ENCODE assay signal across 16 cellular contexts in the genomic region with DNA sequence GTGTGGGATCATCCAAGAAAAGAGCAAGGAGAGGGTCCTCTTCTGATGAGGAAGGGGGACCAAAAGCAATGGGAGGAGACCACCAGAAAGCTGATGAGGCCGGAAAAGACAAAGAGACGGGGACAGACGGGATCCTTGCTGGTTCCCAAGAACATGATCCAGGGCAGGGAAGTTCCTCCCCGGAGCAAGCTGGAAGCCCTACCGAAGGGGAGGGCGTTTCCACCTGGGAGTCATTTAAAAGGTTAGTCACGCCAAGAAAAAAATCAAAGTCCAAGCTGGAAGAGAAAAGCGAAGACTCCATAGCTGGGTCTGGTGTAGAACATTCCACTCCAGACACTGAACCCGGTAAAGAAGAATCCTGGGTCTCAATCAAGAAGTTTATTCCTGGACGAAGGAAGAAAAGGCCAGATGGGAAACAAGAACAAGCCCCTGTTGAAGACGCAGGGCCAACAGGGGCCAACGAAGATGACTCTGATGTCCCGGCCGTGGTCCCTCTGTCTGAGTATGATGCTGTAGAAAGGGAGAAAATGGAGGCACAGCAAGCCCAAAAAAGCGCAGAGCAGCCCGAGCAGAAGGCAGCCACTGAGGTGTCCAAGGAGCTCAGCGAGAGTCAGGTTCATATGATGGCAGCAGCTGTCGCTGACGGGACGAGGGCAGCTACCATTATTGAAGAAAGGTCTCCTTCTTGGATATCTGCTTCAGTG. TPM values are rescaled to one million over a fixed set of nuclear protein-coding genes. Genes with fewer than 3 reads are reported as not detected.
DNase-seq lines count a peak whose midpoint lies in the region; ATAC-seq, FAIRE-seq and TF ChIP-seq lines count a peak whose summit lies in the region.
"Had no signal": no experiment of that assay in that cellular context is flagged by ENCODE, and none has a peak within 500 bp of the region (broad histone marks: within the 10 kb centered on the region; RNA-seq: fewer than 3 reads in every experiment).

No MANE protein-coding gene starts in this region.

- H3K36me3 Mint-ChIP-seq in neural crest cell (ENCODE audit: low read depth) = peaks cover 29% of the 10 kb centered on the region
- H3K36me3 Mint-ChIP-seq: CD14-positive monocyte; CD8-positive, alpha-beta T cell had no signal

- H3K27ac Mint-ChIP-seq in neural crest cell (ENCODE audit: unreplicated experiment) = peak overlapping the region; percentile 7
- H3K27ac Mint-ChIP-seq: CD8-positive, alpha-beta T cell; H9 had no signal

- no peak for TF ChIP-seq RAD21 in K562 (CRISPR knock-in tag; conservative IDR thresholded peaks at IDR 0.05 in 1 of 2, IDR thresholded peaks at IDR 0.05 in 1 of 2)

- intact Hi-C loops in K562 (cut with micrococcal nuclease) = no loop called here
- intact Hi-C loops in left colon (cut with DNase I, micrococcal nuclease) = no loop called here
- intact Hi-C loops in vagina (cut with DNase I) = no loop called here

- no peak overlapping the region for H3K4me3 ChIP-seq in K562
- no peak overlapping the region for H3K4me3 ChIP-seq in vagina
- H3K4me3 ChIP-seq: BLaER1, GM12878 had no signal

- no peak for TF ChIP-seq EP300 in K562 (IDR thresholded peaks at IDR 0.05; ENCODE audit: low read length)

- CTCF ChIA-PET in K562 (lab: Yijun Ruan, JAX; ENCODE audit: low intra/inter-chr PET ratio) = no interaction called here

- ATAC-seq in K562 (no peak), left colon (peak; percentile 95), GM21515 (IDR thresholded peaks at IDR 0.05; ENCODE audit: unreplicated experiment) (no peak)
- ATAC-seq: CD8-positive, alpha-beta T cell; GM12878 had no signal

- 2% methylated on average over 20 of the region's 20 CpGs for WGBS in K562 (ENCODE audit: insufficient coverage, low coverage, missing lambda C conversion rate)

- peaks cover 64 to 68% of the 10 kb centered on the region in 2 experiments for H3K27me3 ChIP-seq in K562 (ENCODE audit: control insufficient read depth in 2 of 2, insufficient read depth in 2 of 2, low read length in 2 of 2)
- no peaks in the 10 kb centered on the region for H3K27me3 ChIP-seq in vagina
- H3K27me3 ChIP-seq: BLaER1 had no signal

- no peak overlapping the region for H2AFZ ChIP-seq in K562 (ENCODE audit: low read depth, low read length)

- no peaks in the 10 kb centered on the region for H3K36me3 ChIP-seq in K562 (ENCODE audit: control insufficient read depth, insufficient read depth, low read length)
- H3K36me3 ChIP-seq in vagina = no peaks in the 10 kb centered on the region

- 0 out of 2 replicates have a peak, but pooled peaks cover 4% of the 10 kb centered on the region for H4K20me1 ChIP-seq in K562 (replicated peaks; ENCODE audit: control insufficient read depth, insufficient read depth, low read length)

- H3K9me1 ChIP-seq in K562 (ENCODE audit: control insufficient read depth, insufficient read depth, low read length) = no peaks in the 10 kb centered on the region

- in situ Hi-C loops in G401 (cut with HindIII; ENCODE audit: low sequenced_read_pairs) (no loop called here), K562 (cut with MboI) (no loop called here)

- H3K9me3 ChIP-seq in K562 (replicated peaks; ENCODE audit: control insufficient read depth, insufficient read depth, low read depth, low read length) (no peaks in the 10 kb centered on the region), vagina (no peaks in the 10 kb centered on the region)
- H3K9me3 ChIP-seq: BLaER1 had no signal

- no peak overlapping the region for H3K4me3 Mint-ChIP-seq in neural crest cell
- H3K4me3 Mint-ChIP-seq: CD14-positive monocyte; CD8-positive, alpha-beta T cell; H9 had no signal

- no peak for FAIRE-seq in K562 (lab: Jason Lieb, UNC)
- FAIRE-seq: GM12878, H1 had no signal

- H3K27me3 Mint-ChIP-seq in neural crest cell (ENCODE audit: low read depth) = no peaks in the 10 kb centered on the region

- TF ChIP-seq CTCF in K562 (IDR thresholded peaks at IDR 0.05 in 2 of 3, conservative IDR thresholded peaks at IDR 0.05 in 1 of 3; ENCODE audit: insufficient read depth in 2 of 3, low read depth in 1 of 3, low read length in 3 of 3) (no peak), neural crest cell (conservative IDR thresholded peaks at IDR 0.05) (no peak), vagina (IDR thresholded peaks at IDR 0.05) (no peak)

- H3K4me1 Mint-ChIP-seq in neural crest cell = peaks cover 19% of the 10 kb centered on the region
- H3K4me1 Mint-ChIP-seq: H9 had no signal

- POLR2A ChIA-PET in K562 (lab: Yijun Ruan, JAX) = interaction anchor here (1.2 kb wide), 1 partner anchor 10 kb away, joined by 3 read pairs; no protein-coding TSS in a partner anchor

- H3K4me1 ChIP-seq in K562 (replicated peaks in 1 of 2; ENCODE audit: control insufficient read depth in 2 of 2, insufficient read depth in 2 of 2, low read length in 2 of 2) (peaks cover 0 to 4% of the 10 kb centered on the region in 2 experiments; a peak in 2 of 5 replicates), vagina (no peaks in the 10 kb centered on the region)
- H3K4me1 ChIP-seq: BLaER1 had no signal

- H3K9me3 Mint-ChIP-seq in neural crest cell = no peaks in the 10 kb centered on the region
- H3K9me3 Mint-ChIP-seq: CD8-positive, alpha-beta T cell; H9 had no signal

- H3K4me2 ChIP-seq in K562 (ENCODE audit: insufficient read depth, low read length) = no peak overlapping the region
- H3K4me2 ChIP-seq: BLaER1 had no signal

- H3K79me2 ChIP-seq in K562 (ENCODE audit: control insufficient read depth, insufficient read depth, low read length) = no peaks in the 10 kb centered on the region

- H3K27ac ChIP-seq in K562 (ENCODE audit: extremely low read depth, low read depth, low read length) (no peak overlapping the region), vagina (no peak overlapping the region)
- H3K27ac ChIP-seq: BLaER1 had no signal

- BruUV-seq in K562 (replicated peaks; lab: Mats Ljungman, UMichigan) = no TSS peak

- DNase-seq in G401 (ENCODE audit: low spot score) (peak; percentile 46), K562 (ENCODE audit: extremely low read depth in 1 of 4, low spot score in 3 of 4) (no peak), left colon (no peak), neural crest cell (ENCODE audit: low read depth, low spot score) (no peak), vagina (ENCODE audit: extremely low spot score in 2 of 2) (no peak), NCI-H2227 treated with DMSO at 0.1 percent for 48 hours (lab: John Stamatoyannopoulos, UW) (no peak), NCI-H524 treated with DMSO at 0.1 percent for 48 hours (lab: John Stamatoyannopoulos, UW) (no peak)
- DNase-seq: 8988T, Calu3, H9 had no signal

- no peak overlapping the region for H3K9ac ChIP-seq in K562 (ENCODE audit: insufficient read depth in 1 of 2, low read depth in 2 of 2, low read length in 2 of 2)
- H3K9ac ChIP-seq: BLaER1 had no signal

- TF ChIP-seq POLR2A in K562 (conservative IDR thresholded peaks at IDR 0.05) (no peak), vagina (IDR thresholded peaks at IDR 0.05) (no peak)

TF ChIP-seq in K562, 482 proteins besides CTCF, POLR2A, EP300 and RAD21:
- TF ChIP-seq EZH2 (IDR thresholded peaks at IDR 0.05; ENCODE audit: borderline replicate concordance, low read depth, low read length) = 0 out of 2 replicates have a peak, but pooled peaks have one; percentile 23
- TF ChIP-seq GTF2F1 (IDR thresholded peaks at IDR 0.05; ENCODE audit: low read depth, low read length) = no peak

RNA-seq across cellular contexts. Expression of a gene that starts 40.8 kb away (rescaled TPM):
- 18.7 and 23.6 TPM in 2 replicates for total RNA-seq in G401 (2014; rRNA removed; shearing (Covaris generic))
- 5.8 and 7.3 TPM in 2 replicates for total RNA-seq in K562 (2011; cell fraction: chromatin; rRNA removed; ENCODE audit: low replicate concordance)
- total RNA-seq in K562 (2011; cell fraction: nucleolus; rRNA removed) = 2.9 and 3.5 TPM in 2 replicates
- 4.9 and 6.0 TPM in 2 replicates for total RNA-seq in K562 (2011; cell fraction: nucleoplasm; rRNA removed)
- total RNA-seq in K562 (2014; rRNA removed) (13.3 and 17.3 TPM in 2 replicates), K562 (2014; rRNA removed; fragmentation: Illumina TruSeq; extraction: Trizol) (17.0 and 18.9 TPM in 2 replicates), K562 (2015; rRNA removed; fragmentation: Illumina TruSeq; extraction: Trizol) (21.8 and 23.3 TPM in 2 replicates), K562 (2021) (15.2 and 16.4 TPM in 2 replicates), left colon (10 to 100 TPM in 1 of 2 donors, 1 to 10 TPM in 1; 9.9 to 10.8 TPM), neural crest cell (17.5 and 17.7 TPM in 2 replicates), vagina (15.0 TPM)
- polyA plus RNA-seq in K562 (2011; rRNA removed) (12.7 and 17.2 TPM in 2 replicates), K562 (2014; fragmentation: Illumina TruSeq; extraction: Trizol) (20.8 and 26.2 TPM in 2 replicates), K562 (2014; fragmentation: Nextera tagmentation; extraction: Ambion mirVana) (1 to 10 TPM; 5.1 to 6.0 TPM), K562 (2014; rRNA removed) (14.5 and 18.1 TPM in 2 replicates)
- polyA plus RNA-seq in K562 (2011; cell fraction: cytosol; rRNA removed) = 12.9 and 17.2 TPM in 2 replicates
- polyA plus RNA-seq in K562 (2011; cell fraction: nucleus; rRNA removed) = 6.1 and 6.8 TPM in 2 replicates
- polyA plus RNA-seq in K562 (2012) = 12.4 and 14.8 TPM in 2 replicates
- polyA minus RNA-seq in K562 (2011; rRNA and poly(A)+ RNA removed) = 18.4 and 28.1 TPM in 2 replicates
- polyA minus RNA-seq in K562 (2011; cell fraction: cytosol; rRNA and poly(A)+ RNA removed) = 5.6 and 9.1 TPM in 2 replicates
- polyA minus RNA-seq in K562 (2011; cell fraction: nucleus; rRNA and poly(A)+ RNA removed) = 2.6 and 3.8 TPM in 2 replicates
